ENCODE assay signal across 9 cellular contexts in the genomic region with DNA sequence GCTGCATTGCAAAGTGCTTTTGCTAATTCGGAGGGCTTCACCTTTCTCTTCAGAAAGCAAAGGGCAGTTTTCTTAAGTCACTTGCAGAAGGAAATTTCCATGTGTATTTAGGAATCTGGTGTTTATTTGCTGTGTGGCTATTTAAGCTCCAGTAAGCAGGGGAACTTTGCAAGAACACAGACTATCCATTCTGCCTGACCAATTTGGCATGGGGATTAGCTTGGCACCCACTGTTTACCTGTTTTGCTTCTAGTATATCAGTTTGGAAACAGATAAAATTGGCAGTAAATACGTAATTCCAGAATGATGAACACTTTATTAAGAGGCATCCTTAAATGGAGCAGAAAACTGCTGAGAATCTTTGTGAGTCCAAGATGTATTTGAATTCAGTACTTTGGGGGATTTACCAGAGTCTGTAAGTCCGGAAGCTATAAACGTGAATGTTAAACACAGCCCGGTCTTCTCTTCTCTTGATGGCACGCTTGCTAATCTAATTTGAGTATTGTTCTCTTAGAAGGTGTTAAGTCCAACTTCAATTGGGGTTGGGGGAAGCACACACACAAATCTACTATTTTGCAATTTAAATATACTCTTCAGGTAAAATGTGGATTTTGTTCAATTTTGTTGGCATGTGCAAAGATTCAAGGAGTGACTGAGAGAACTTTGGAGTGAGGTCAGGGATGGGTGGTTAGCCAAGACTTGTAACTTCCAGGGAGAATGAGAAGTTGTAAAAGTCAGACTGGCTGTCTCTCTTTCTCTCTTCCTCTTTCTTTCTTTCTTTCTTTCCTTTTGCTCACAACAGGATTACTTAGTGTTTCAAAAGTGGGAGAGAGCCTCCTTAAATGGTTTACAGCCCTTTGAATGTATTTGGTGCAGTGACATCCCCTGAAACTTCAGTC. TPM values are rescaled to one million over a fixed set of nuclear protein-coding genes. Genes with fewer than 3 reads are reported as not detected.
DNase-seq lines count a peak whose midpoint lies in the region; ATAC-seq, FAIRE-seq and TF ChIP-seq lines count a peak whose summit lies in the region.
"Had no signal": no experiment of that assay in that cellular context is flagged by ENCODE, and none has a peak within 500 bp of the region (broad histone marks: within the 10 kb centered on the region; RNA-seq: fewer than 3 reads in every experiment).

No MANE protein-coding gene starts in this region.

- H3K36me3 Mint-ChIP-seq in CD14-positive monocyte: peaks cover 2 to 3% of the 10 kb centered on the region in 2 donors
- H3K36me3 Mint-ChIP-seq in neural crest cell (ENCODE audit: low read depth): peaks cover 3% of the 10 kb centered on the region

- no peak for TF ChIP-seq CTCF in CD14-positive monocyte (IDR thresholded peaks at IDR 0.05)
- no peak for TF ChIP-seq CTCF in choroid plexus epithelial cell (conservative IDR thresholded peaks at IDR 0.05; ENCODE audit: low read depth, low read length)
- no peak for TF ChIP-seq CTCF in neural crest cell (conservative IDR thresholded peaks at IDR 0.05)

- H3K27ac Mint-ChIP-seq in CD14-positive monocyte (no peak overlapping the region), neural crest cell (ENCODE audit: unreplicated experiment) (peak overlapping the region; percentile 38)
- H3K27ac Mint-ChIP-seq: activated CD4-positive, alpha-beta memory T cell treated with anti-CD3 and anti-CD28 coated beads, Interleukin-2, amount 10 ng/mL, durations not matched to agents 7 days and 5 days had no signal

- ATAC-seq in HG02943 (IDR thresholded peaks at IDR 0.05; ENCODE audit: low read depth, unreplicated experiment) (peak; percentile 5), HG03354 (IDR thresholded peaks at IDR 0.05; ENCODE audit: poor library complexity, severe bottlenecking, unreplicated experiment) (no peak)

- DNase-seq in CD14-positive monocyte (ENCODE audit: low spot score): no peak
- DNase-seq in choroid plexus epithelial cell (ENCODE audit: low read depth): no peak
- no peak for DNase-seq in neural crest cell (ENCODE audit: low read depth, low spot score)
- no peak for DNase-seq in head of caudate nucleus
- no peak for DNase-seq in AG08396 (ENCODE audit: low spot score)
- DNase-seq in RCC 7860 (ENCODE audit: low spot score): no peak

- H3K4me3 Mint-ChIP-seq in CD14-positive monocyte (peak overlapping the region; percentile 57 to 76), neural crest cell (peak overlapping the region; percentile 88)
- H3K4me3 Mint-ChIP-seq: activated CD4-positive, alpha-beta memory T cell treated with anti-CD3 and anti-CD28 coated beads, Interleukin-2, amount 10 ng/mL, durations not matched to agents 7 days and 5 days had no signal

- H3K27me3 Mint-ChIP-seq in CD14-positive monocyte (ENCODE audit: low read depth in 3 of 3): peaks cover 7 to 15% (median 7%) of the 10 kb centered on the region in 3 donors
- peaks cover 35% of the 10 kb centered on the region for H3K27me3 Mint-ChIP-seq in neural crest cell (ENCODE audit: low read depth)

- H3K4me1 Mint-ChIP-seq in CD14-positive monocyte: peaks cover 57% of the 10 kb centered on the region
- peaks cover 82% of the 10 kb centered on the region for H3K4me1 Mint-ChIP-seq in neural crest cell

- H3K4me3 ChIP-seq in choroid plexus epithelial cell (ENCODE audit: low read depth, low read length): peak overlapping the region; percentile 38

- no peak for FAIRE-seq in RCC 7860 (lab: Jason Lieb, UNC)

- H3K9me3 Mint-ChIP-seq in CD14-positive monocyte (peaks cover 0 to 2% (median 0%) of the 10 kb centered on the region in 7 donors), neural crest cell (no peaks in the 10 kb centered on the region)
- H3K9me3 Mint-ChIP-seq: activated CD4-positive, alpha-beta memory T cell treated with anti-CD3 and anti-CD28 coated beads, Interleukin-2, amount 10 ng/mL, durations not matched to agents 7 days and 5 days had no signal

- intact Hi-C loops in CD14-positive monocyte (cut with micrococcal nuclease) (no loop called here), head of caudate nucleus (cut with DNase I) (loop anchor here (10.0 kb wide), 1 partner anchor 226 kb away; no protein-coding TSS in a partner anchor)

RNA-seq across cellular contexts. Expression of a gene that starts 0.7 kb away (rescaled TPM):
- under 1 TPM; 0.41 to 0.79 TPM for polyA plus RNA-seq in CD14-positive monocyte
- 24.5 and 26.2 TPM in 2 replicates for total RNA-seq in neural crest cell
